8 cellular contexts compared by ENCODE assay signal in the genomic region with DNA sequence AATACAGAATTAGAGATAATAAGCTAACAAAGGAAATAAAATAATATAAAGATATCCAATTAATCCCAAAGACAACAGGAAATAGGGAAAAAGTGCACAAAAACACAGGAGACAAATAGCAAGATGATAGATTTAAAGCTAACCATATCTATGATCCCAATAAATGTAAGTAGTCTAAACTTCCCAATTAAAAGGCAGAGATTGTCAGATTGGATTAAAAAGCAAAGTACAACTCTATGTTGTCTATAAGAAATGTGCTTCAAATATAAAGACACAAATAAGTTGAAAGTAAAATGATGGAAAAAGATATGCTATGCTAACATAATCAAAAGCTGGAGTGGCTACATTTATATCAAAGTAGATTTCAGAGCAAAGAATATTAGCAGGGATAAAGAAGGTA.
"Had no signal": no experiment of that assay in that cellular context is flagged by ENCODE, and none has a peak within 500 bp of the region (broad histone marks: within the 10 kb centered on the region; RNA-seq: fewer than 3 reads in every experiment).

No MANE protein-coding gene starts in this region.

- ATAC-seq: GM12878 had no signal

- FAIRE-seq: G401.6, GM12878, GM12891, GM12892, GM18507, GM19239 had no signal

- DNase-seq: GDM1, GF-D8 had no signal

- H3K4me3 ChIP-seq: GM12878 had no signal
